Comparison of ENCODE assay signal across 20 cellular contexts in genomic region chr20:10793741-10794140, GRCh38.
DNase-seq lines count a peak whose midpoint lies in the region; ATAC-seq and TF ChIP-seq lines count a peak whose summit lies in the region.
"Had no signal": no experiment of that assay in that cellular context is flagged by ENCODE, and none has a peak within 500 bp of the region (broad histone marks: within the 10 kb centered on the region; RNA-seq: fewer than 3 reads in every experiment).

No MANE protein-coding gene starts in this region.

- H3T11ph ChIP-seq in H9 (ENCODE audit: low read length), result no peak overlapping the region

- TF ChIP-seq CTCF in H9 (conservative IDR thresholded peaks at IDR 0.05), result no peak
- TF ChIP-seq CTCF in WERI-Rb-1 (IDR thresholded peaks at IDR 0.05; ENCODE audit: low read depth, low read length), result no peak
- TF ChIP-seq CTCF in nephron progenitor cell (IDR thresholded peaks at IDR 0.05), result no peak

- no peak overlapping the region for H3K23ac ChIP-seq in H9 (ENCODE audit: insufficient read length, low read depth, low read length)

- H3K27ac Mint-ChIP-seq in H9, result peak overlapping the region in 1 of 3 experiments; percentile 82; a peak in 3 of 7 replicates
- peak overlapping the region; percentile 87 for H3K27ac Mint-ChIP-seq in nephron progenitor cell
- H3K27ac Mint-ChIP-seq: effector memory CD8-positive, alpha-beta T cell; memory B cell; naive thymus-derived CD4-positive, alpha-beta T cell had no signal

- H3K18ac ChIP-seq in H9 (ENCODE audit: insufficient read length, low read depth, low read length), result peak overlapping the region; percentile 72

- peak overlapping the region; percentile 20 for H3K4me2 ChIP-seq in H9 (ENCODE audit: insufficient read depth, insufficient read length, low read length)
- H3K4me2 ChIP-seq: smooth muscle cell had no signal

- H3K4me1 ChIP-seq in H9 (ENCODE audit: insufficient read depth, low read length), result peaks cover 8% of the 10 kb centered on the region; the same call in 1 of the 2 replicates
- H3K4me1 ChIP-seq in effector memory CD4-positive, alpha-beta T cell (ENCODE audit: control insufficient read depth, insufficient read depth, low read length, poor library complexity, severe bottlenecking), result no peaks in the 10 kb centered on the region
- H3K4me1 ChIP-seq: vagina had no signal

- no peak overlapping the region for H3K9ac ChIP-seq in H9 (ENCODE audit: extremely low read depth, insufficient read length, low read length)

- no peak overlapping the region for H4K5ac ChIP-seq in H9 (ENCODE audit: insufficient read length, low read depth, low read length)

- H4K91ac ChIP-seq in H9 (ENCODE audit: insufficient read length, low read depth, low read length), result no peak overlapping the region

- no peaks in the 10 kb centered on the region for H3K9me3 Mint-ChIP-seq in H9
- peaks cover 13% of the 10 kb centered on the region for H3K9me3 Mint-ChIP-seq in nephron progenitor cell

- H3K27me3 ChIP-seq in H9 (ENCODE audit: insufficient read depth, low read length) (no peaks in the 10 kb centered on the region), WERI-Rb-1 (ENCODE audit: insufficient read depth, low read depth, severe bottlenecking) (no peaks in the 10 kb centered on the region)
- no peaks in the 10 kb centered on the region for H3K27me3 ChIP-seq in effector memory CD4-positive, alpha-beta T cell (replicated peaks; ENCODE audit: control insufficient read depth, insufficient read depth, low read length, poor library complexity, severe bottlenecking)
- H3K27me3 ChIP-seq: suprapubic skin, vagina had no signal

- H2AK5ac ChIP-seq in H9 (ENCODE audit: insufficient read length, low read length), result no peak overlapping the region

- H3K36me3 Mint-ChIP-seq in H9 (ENCODE audit: insufficient read depth in 1 of 3, low read depth in 3 of 3) (no peaks in the 10 kb centered on the region), nephron progenitor cell (ENCODE audit: low read depth) (peaks cover 17% of the 10 kb centered on the region)
- H3K36me3 Mint-ChIP-seq: memory B cell; naive thymus-derived CD4-positive, alpha-beta T cell had no signal

- no peak for ATAC-seq in HG02970 (IDR thresholded peaks at IDR 0.05; ENCODE audit: low FRiP score, unreplicated experiment)
- ATAC-seq: effector memory CD8-positive, alpha-beta T cell; naive thymus-derived CD4-positive, alpha-beta T cell had no signal

- no CpG with 5 or more reads among the region's 14 CpGs for WGBS in H9 (ENCODE audit: extremely low coverage, insufficient read length, low lambda C conversion rate)

- H3K56ac ChIP-seq in H9 (ENCODE audit: insufficient read length, low read depth, low read length), result no peak overlapping the region

- no peaks in the 10 kb centered on the region for H3K23me2 ChIP-seq in H9 (ENCODE audit: insufficient read length, low read depth, low read length, poor library complexity, severe bottlenecking)

- no peak overlapping the region; the same call in 1 of the 2 replicates for H2BK15ac ChIP-seq in H9 (ENCODE audit: low read depth, low read length)

- H3K9me3 ChIP-seq in H9 (ENCODE audit: control insufficient read depth, low read depth, low read length) (no peaks in the 10 kb centered on the region), WERI-Rb-1 (ENCODE audit: severe bottlenecking) (no peaks in the 10 kb centered on the region)
- H3K9me3 ChIP-seq in effector memory CD4-positive, alpha-beta T cell (ENCODE audit: control insufficient read depth, low read length), result no peaks in the 10 kb centered on the region
- H3K9me3 ChIP-seq: suprapubic skin, vagina had no signal

- no peak overlapping the region for H2BK12ac ChIP-seq in H9 (ENCODE audit: insufficient read length, low read depth, low read length)

- H3K4me1 Mint-ChIP-seq in H9 (peaks cover 22 to 35% of the 10 kb centered on the region in 2 experiments), nephron progenitor cell (peaks cover 54% of the 10 kb centered on the region)
- H3K4me1 Mint-ChIP-seq: memory B cell had no signal

- no peak overlapping the region for H3K4me3 ChIP-seq in WERI-Rb-1 (ENCODE audit: low read depth, low read length)
- H3K4me3 ChIP-seq in effector memory CD4-positive, alpha-beta T cell (ENCODE audit: insufficient read depth, low read depth, low read length, poor library complexity, severe bottlenecking), result no peak overlapping the region
- H3K4me3 ChIP-seq: smooth muscle cell, suprapubic skin, vagina had no signal

- no peaks in the 10 kb centered on the region for H3K79me2 ChIP-seq in H9 (ENCODE audit: insufficient read depth, low read length)

- no peak overlapping the region for H2BK120ac ChIP-seq in H9 (ENCODE audit: low read depth, low read length, poor library complexity, severe bottlenecking)

- H2BK20ac ChIP-seq in H9 (ENCODE audit: low read depth, low read length, poor library complexity, severe bottlenecking), result no peak overlapping the region

- H3K27me3 Mint-ChIP-seq in H9 (ENCODE audit: low read depth) (peaks cover 2% of the 10 kb centered on the region), nephron progenitor cell (ENCODE audit: low read depth, poor library complexity) (peaks cover 12% of the 10 kb centered on the region)
- H3K27me3 Mint-ChIP-seq: memory B cell had no signal

- H3K4ac ChIP-seq in H9 (ENCODE audit: low read depth, low read length), result no peak overlapping the region

- H3K36me3 ChIP-seq in WERI-Rb-1, result no peaks in the 10 kb centered on the region
- no peaks in the 10 kb centered on the region for H3K36me3 ChIP-seq in effector memory CD4-positive, alpha-beta T cell (ENCODE audit: control insufficient read depth, insufficient read depth, low read length)
- H3K36me3 ChIP-seq: suprapubic skin, vagina had no signal

- no peaks in the 10 kb centered on the region for H3K79me1 ChIP-seq in H9 (ENCODE audit: insufficient read depth, low read depth, low read length, poor library complexity, severe bottlenecking)

- H2AFZ ChIP-seq in H9 (ENCODE audit: low read length), result peak overlapping the region; percentile 67

- H4K20me1 ChIP-seq in H9 (ENCODE audit: control insufficient read depth, insufficient read depth, insufficient read length), result no peaks in the 10 kb centered on the region

- H2BK5ac ChIP-seq in H9 (ENCODE audit: insufficient read length, low read length), result no peak overlapping the region

- DNase-seq in H9, result peak; percentile 48
- DNase-seq in NCI-H2029 (lab: John Stamatoyannopoulos, UW), result peak; percentile 65
- DNase-seq in WERI-Rb-1, result peak; percentile 21
- no peak for DNase-seq in nephron progenitor cell
- DNase-seq in AG08396 (ENCODE audit: low spot score), result no peak
- no peak for DNase-seq in effector memory CD4-positive, alpha-beta T cell
- no peak for DNase-seq in islet precursor cell
- DNase-seq: activated CD4-positive, alpha-beta T cell treated with anti-CD3 and anti-CD28 coated beads for 48 hours; activated CD8-positive, alpha-beta memory T cell treated with anti-CD3 and anti-CD28 coated beads, Interleukin-2, amount 50 U/mL, for 4 hours; activated gamma-delta T cell treated with Interleukin-2 at 50 U/mL for 16 hours; cerebellar nuclear complex; effector memory CD8-positive, alpha-beta T cell; naive thymus-derived CD4-positive, alpha-beta T cell; NCI-H1694 treated with DMSO at 0.1 percent for 48 hours; stimulated activated CD8-positive, alpha-beta memory T cell treated with anti-CD3 and anti-CD28 coated beads, Interleukin-4, amount 100 ng/mL, for 48 hours had no signal

- H3K14ac ChIP-seq in H9 (ENCODE audit: insufficient read depth, low read length), result peak overlapping the region; percentile 75

- H3K4me3 Mint-ChIP-seq in H9 (peak overlapping the region in 1 of 2 experiments; percentile 16; a peak in 2 of 5 replicates), nephron progenitor cell (no peak overlapping the region)
- H3K4me3 Mint-ChIP-seq: effector memory CD8-positive, alpha-beta T cell; memory B cell; naive thymus-derived CD4-positive, alpha-beta T cell had no signal

- no peak overlapping the region for H4K8ac ChIP-seq in H9 (replicated peaks; ENCODE audit: insufficient read length, low read depth, low read length)

- no peak overlapping the region for H3K27ac ChIP-seq in H9 (ENCODE audit: insufficient read length, low read depth, low read length)
- H3K27ac ChIP-seq in WERI-Rb-1, result no peak overlapping the region
- no peak overlapping the region for H3K27ac ChIP-seq in effector memory CD4-positive, alpha-beta T cell (ENCODE audit: insufficient read depth, low read length, poor library complexity, severe bottlenecking)
- H3K27ac ChIP-seq: suprapubic skin, vagina had no signal

Comparison
In these comparisons a context has a peak if more than half of its experiments do, and no peak if none do; other contexts are left out.
1. DNase-seq: peak in H9 (single experiment), NCI-H2029 (single experiment) and WERI-Rb-1 (single experiment); none in nephron progenitor cell (single experiment), AG08396 (single experiment), effector memory CD4-positive, alpha-beta T cell (0 of 3) and islet precursor cell (single experiment).